In the genomic region with DNA sequence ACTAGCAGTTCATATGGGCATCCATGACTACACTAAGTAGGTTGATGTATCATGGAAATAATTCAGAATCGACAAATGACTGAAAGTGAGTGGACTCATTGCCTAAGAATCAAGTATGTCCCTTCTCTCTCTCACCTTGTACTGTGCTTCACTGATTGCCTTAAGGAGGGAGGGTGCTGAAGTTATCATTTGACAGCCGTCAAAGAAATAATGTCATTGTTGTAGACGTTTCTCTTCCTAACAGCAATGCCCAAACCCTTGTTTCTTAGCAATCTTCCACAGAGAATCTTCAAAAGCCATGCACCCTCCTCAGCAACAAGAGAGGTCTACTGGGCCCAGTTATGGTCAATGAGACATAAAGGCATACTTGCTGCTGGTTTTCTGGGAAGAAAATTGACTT, we compare ENCODE assay signal across 7 cellular contexts.
"Had no signal": no experiment of that assay in that cellular context is flagged by ENCODE, and none has a peak within 500 bp of the region (broad histone marks: within the 10 kb centered on the region; RNA-seq: fewer than 3 reads in every experiment).

No MANE protein-coding gene starts in this region.

- H3K4me2 ChIP-seq: KMS-11 had no signal

- ATAC-seq: HepG2, K562 had no signal

- H3K4me3 ChIP-seq: K562 had no signal

- DNase-seq: IMR-90, KBM-7, KG1 had no signal

- H3K9ac ChIP-seq: KMS-11 had no signal

- H3K27ac ChIP-seq: HL-60, KMS-11 had no signal

- FAIRE-seq: HepG2, K562 had no signal
